8 cellular contexts compared by ENCODE assay signal in genomic region chr19:50537769-50538230, GRCh38. TPM values are rescaled to one million over a fixed set of nuclear protein-coding genes. Genes with fewer than 3 reads are reported as not detected.
DNase-seq lines count a peak whose midpoint lies in the region; ATAC-seq, FAIRE-seq and TF ChIP-seq lines count a peak whose summit lies in the region.

No MANE protein-coding gene starts in this region.

- TF ChIP-seq POLR2A in A549 (IDR thresholded peaks at IDR 0.05; ENCODE audit: low read length) (no peak), GM12892 (IDR thresholded peaks at IDR 0.05; ENCODE audit: low read depth, low read length) (no peak)

- FAIRE-seq in A549 (lab: Jason Lieb, UNC) (peak; percentile 80), GM12892 (lab: Jason Lieb, UNC) (no peak)

- peak; percentile 98 for TF ChIP-seq CTCF in A549 (IDR thresholded peaks at IDR 0.05)
- TF ChIP-seq CTCF in lower lobe of right lung (IDR thresholded peaks at IDR 0.05): peak; percentile 77

- ATAC-seq in A549 (peak; percentile 90 to 98), lower lobe of right lung (peak; percentile 78 to 87), HG03139 (IDR thresholded peaks at IDR 0.05; ENCODE audit: unreplicated experiment) (no peak)

- CTCF ChIA-PET in A549 (lab: Yijun Ruan, JAX): interaction anchor here (0.6 to 18.0 kb wide), 73 partner anchors 8 to 480 kb away, joined by 3 to 355 read pairs (median 5); partner anchors contain the start of genes ACP4, CLEC11A, JOSD2 and LRRC4B

- peak; percentile 95 to 98 for DNase-seq in A549 (ENCODE audit: low read depth in 1 of 2, low spot score in 1 of 2)
- DNase-seq in GM12892 (ENCODE audit: insufficient read length): peak; percentile 69
- DNase-seq in NCI-H226: peak; percentile 69
- peak; percentile 85 for DNase-seq in activated CD4-positive, alpha-beta T cell treated with anti-CD3 and anti-CD28 coated beads for 48 hours
- DNase-seq in dermis blood vessel endothelial cell: peak; percentile 93
- peak; percentile 86 for DNase-seq in lower lobe of right lung
- DNase-seq in stimulated activated CD8-positive, alpha-beta memory T cell treated with anti-CD3 and anti-CD28 coated beads, Interleukin-12 subunit alpha, Interleukin-12 subunit beta, amount 100 ng/mL, for 24 hours (ENCODE audit: extremely low read depth): peak; percentile 17

- H3K27ac ChIP-seq in A549 (no peak overlapping the region), lower lobe of right lung (no peak overlapping the region)

- TF ChIP-seq RAD21 in A549 (conservative IDR thresholded peaks at IDR 0.05 in 1 of 2, IDR thresholded peaks at IDR 0.05 in 1 of 2): peak; percentile 87

- no peak for TF ChIP-seq EP300 in A549 (IDR thresholded peaks at IDR 0.05)

- H3K4me3 ChIP-seq in A549: no peak overlapping the region
- no peak overlapping the region for H3K4me3 ChIP-seq in lower lobe of right lung

- H3K4me1 ChIP-seq in A549: no peaks in the 10 kb centered on the region
- H3K4me1 ChIP-seq in lower lobe of right lung: no peaks in the 10 kb centered on the region

- H3K27me3 ChIP-seq in lower lobe of right lung (ENCODE audit: low read depth): peaks cover 12% of the 10 kb centered on the region

- no peaks in the 10 kb centered on the region for H3K36me3 ChIP-seq in lower lobe of right lung

- POLR2A ChIA-PET in A549 (lab: Yijun Ruan, JAX): interaction anchor here (0.7 to 0.8 kb wide), 2 partner anchors 120 to 246 kb away, joined by 3 to 4 read pairs; no protein-coding TSS in a partner anchor

- no peak overlapping the region for H3K4me2 ChIP-seq in A549

- H3K9me3 ChIP-seq in A549 (peaks cover 9% of the 10 kb centered on the region), lower lobe of right lung (no peaks in the 10 kb centered on the region)

- 6% methylated on average over 15 of the region's 15 CpGs for WGBS in A549 (ENCODE audit: missing lambda C conversion rate)

- intact Hi-C loops in lower lobe of right lung (cut with DNase I): no loop called here

TF ChIP-seq in A549, 52 proteins besides CTCF, POLR2A, EP300 and RAD21 (continues in another document):
- peak; percentile 40 for TF ChIP-seq MAX (IDR thresholded peaks at IDR 0.05)
- no peak for TF ChIP-seq TFCP2L1 (CRISPR knock-in tag; IDR thresholded peaks at IDR 0.05)
- TF ChIP-seq BCL3 (IDR thresholded peaks at IDR 0.05): no peak
- peak; percentile 76 for TF ChIP-seq RFX5 (IDR thresholded peaks at IDR 0.05)
- TF ChIP-seq CBX2 (IDR thresholded peaks at IDR 0.05; ENCODE audit: borderline replicate concordance, low read depth): no peak
- no peak for TF ChIP-seq CHD2 (IDR thresholded peaks at IDR 0.05; ENCODE audit: low read length, partially characterized antibody)
- TF ChIP-seq ESRRA (IDR thresholded peaks at IDR 0.05; ENCODE audit: borderline replicate concordance, low read length): no peak
- TF ChIP-seq POLR2AphosphoS2 (conservative IDR thresholded peaks at IDR 0.05; ENCODE audit: low read length): no peak
- TF ChIP-seq NFE2L2 (conservative IDR thresholded peaks at IDR 0.05; ENCODE audit: low read length): no peak
- no peak for TF ChIP-seq ATOH8 (CRISPR knock-in tag; IDR thresholded peaks at IDR 0.05; ENCODE audit: low read depth)
- no peak for TF ChIP-seq MAZ (IDR thresholded peaks at IDR 0.05; ENCODE audit: borderline replicate concordance, low read depth, low read length)
- no peak for TF ChIP-seq RCOR1 (IDR thresholded peaks at IDR 0.05; ENCODE audit: low read depth, low read length)
- TF ChIP-seq NPAS2 (CRISPR knock-in tag; IDR thresholded peaks at IDR 0.05; ENCODE audit: borderline replicate concordance): no peak
- peak; percentile 93 for TF ChIP-seq SMC3 (IDR thresholded peaks at IDR 0.05)
- 0 out of 2 replicates have a peak, but pooled peaks have one; percentile 18 for TF ChIP-seq HMGXB4 (CRISPR knock-in tag; IDR thresholded peaks at IDR 0.05; ENCODE audit: borderline replicate concordance)
- no peak for TF ChIP-seq CEBPB (IDR thresholded peaks at IDR 0.05)
- no peak for TF ChIP-seq HEYL (CRISPR knock-in tag; IDR thresholded peaks at IDR 0.05)
- no peak for TF ChIP-seq HDAC2 (IDR thresholded peaks at IDR 0.05)
- no peak for TF ChIP-seq KDM5A (IDR thresholded peaks at IDR 0.05)
- TF ChIP-seq CBX8 (IDR thresholded peaks at IDR 0.05): no peak
- TF ChIP-seq HOXB5 (CRISPR knock-in tag; IDR thresholded peaks at IDR 0.05): no peak
- no peak for TF ChIP-seq RNF2 (IDR thresholded peaks at IDR 0.05; ENCODE audit: borderline replicate concordance, low read depth)
- TF ChIP-seq ZFP36 (IDR thresholded peaks at IDR 0.05; ENCODE audit: borderline replicate concordance, partially characterized antibody): peak; percentile 1
- no peak for TF ChIP-seq PHF8 (IDR thresholded peaks at IDR 0.05; ENCODE audit: borderline replicate concordance, low read depth)
- no peak for TF ChIP-seq SREBF2 (IDR thresholded peaks at IDR 0.05)
- TF ChIP-seq ZC3H11A (IDR thresholded peaks at IDR 0.05): peak; percentile 1; the same call in 1 of the 2 replicates
- no peak for TF ChIP-seq HES2 (IDR thresholded peaks at IDR 0.05)
- TF ChIP-seq FOXS1 (CRISPR knock-in tag; IDR thresholded peaks at IDR 0.05): no peak
- no peak for TF ChIP-seq CHD4 (IDR thresholded peaks at IDR 0.05; ENCODE audit: borderline replicate concordance)
- TF ChIP-seq MAFK (IDR thresholded peaks at IDR 0.05; ENCODE audit: partially characterized antibody): no peak
- no peak for TF ChIP-seq JUNB (IDR thresholded peaks at IDR 0.05)

RNA-seq across cellular contexts. Expression of gene ASPDH, which starts 24.1 kb away (rescaled TPM):
- polyA plus RNA-seq in A549 (2011; rRNA removed): not detected in 2 replicates
- not detected in 2 replicates for polyA plus RNA-seq in A549 (2012; cell fraction: cytosol; rRNA removed)
- not detected in 2 replicates for polyA plus RNA-seq in A549 (2012; cell fraction: nucleus; rRNA removed)
- polyA plus RNA-seq in A549 (2017; fragmentation: RNase III; extraction: RNeasy Plus Mini Kit Qiagen cat#74134 plus additional on column Dnase treatment): not detected in 3 replicates
- not detected in 2 replicates for polyA minus RNA-seq in A549 (2011; rRNA and poly(A)+ RNA removed)
- polyA plus RNA-seq in GM12892 (2012; ENCODE audit: missing spikeins): not detected
- not detected in 2 replicates for total RNA-seq in dermis blood vessel endothelial cell
- total RNA-seq in lower lobe of right lung: not detected

RNA-seq across cellular contexts. Expression of gene JOSD2, which starts 26.8 kb away (rescaled TPM):
- 19.3 and 24.2 TPM in 2 replicates for polyA plus RNA-seq in A549 (2011; rRNA removed)
- polyA plus RNA-seq in A549 (2012; cell fraction: cytosol; rRNA removed): 113 and 164 TPM in 2 replicates
- polyA plus RNA-seq in A549 (2012; cell fraction: nucleus; rRNA removed): 81.5 and 129 TPM in 2 replicates
- 55.5 to 62.4 TPM (median 61.7 TPM) in 3 replicates for polyA plus RNA-seq in A549 (2017; fragmentation: RNase III; extraction: RNeasy Plus Mini Kit Qiagen cat#74134 plus additional on column Dnase treatment)
- polyA minus RNA-seq in A549 (2011; rRNA and poly(A)+ RNA removed): 4.8 and 5.6 TPM in 2 replicates
- polyA plus RNA-seq in GM12892 (2012; ENCODE audit: missing spikeins): 5.8 TPM
- total RNA-seq in dermis blood vessel endothelial cell: 18.0 and 18.2 TPM in 2 replicates
- total RNA-seq in lower lobe of right lung: 40.4 TPM

RNA-seq across cellular contexts. Expression of gene LRRC4B, which starts 30.4 kb away (rescaled TPM):
- polyA plus RNA-seq in A549 (2011; rRNA removed): 0.49 and 0.54 TPM in 2 replicates
- 0.38 and 0.82 TPM in 2 replicates for polyA plus RNA-seq in A549 (2012; cell fraction: cytosol; rRNA removed)
- 0.62 and 1.2 TPM in 2 replicates for polyA plus RNA-seq in A549 (2012; cell fraction: nucleus; rRNA removed)
- polyA plus RNA-seq in A549 (2017; fragmentation: RNase III; extraction: RNeasy Plus Mini Kit Qiagen cat#74134 plus additional on column Dnase treatment): 0.67 to 1.2 TPM (median 0.97 TPM) in 3 replicates
- polyA minus RNA-seq in A549 (2011; rRNA and poly(A)+ RNA removed): 0.44 and 0.45 TPM in 2 replicates
- 0.17 TPM for polyA plus RNA-seq in GM12892 (2012; ENCODE audit: missing spikeins)
- total RNA-seq in dermis blood vessel endothelial cell: under 0.01 and 0.05 TPM in 2 replicates
- 3.9 TPM for total RNA-seq in lower lobe of right lung

Comparison
In these comparisons a context has a peak if more than half of its experiments do, and no peak if none do; other contexts are left out.
1. DNase-seq: peak in every context shown above with its lines; median percentile 96 in A549; 93 in dermis blood vessel endothelial cell; 86 in lower lobe of right lung; 85 in activated CD4-positive, alpha-beta T cell treated with anti-CD3 and anti-CD28 coated beads for 48 hours; 69 in GM12892; 69 in NCI-H226; 17 in stimulated activated CD8-positive, alpha-beta memory T cell treated with anti-CD3 and anti-CD28 coated beads, Interleukin-12 subunit alpha, Interleukin-12 subunit beta, amount 100 ng/mL, for 24 hours.